In the genomic region with DNA sequence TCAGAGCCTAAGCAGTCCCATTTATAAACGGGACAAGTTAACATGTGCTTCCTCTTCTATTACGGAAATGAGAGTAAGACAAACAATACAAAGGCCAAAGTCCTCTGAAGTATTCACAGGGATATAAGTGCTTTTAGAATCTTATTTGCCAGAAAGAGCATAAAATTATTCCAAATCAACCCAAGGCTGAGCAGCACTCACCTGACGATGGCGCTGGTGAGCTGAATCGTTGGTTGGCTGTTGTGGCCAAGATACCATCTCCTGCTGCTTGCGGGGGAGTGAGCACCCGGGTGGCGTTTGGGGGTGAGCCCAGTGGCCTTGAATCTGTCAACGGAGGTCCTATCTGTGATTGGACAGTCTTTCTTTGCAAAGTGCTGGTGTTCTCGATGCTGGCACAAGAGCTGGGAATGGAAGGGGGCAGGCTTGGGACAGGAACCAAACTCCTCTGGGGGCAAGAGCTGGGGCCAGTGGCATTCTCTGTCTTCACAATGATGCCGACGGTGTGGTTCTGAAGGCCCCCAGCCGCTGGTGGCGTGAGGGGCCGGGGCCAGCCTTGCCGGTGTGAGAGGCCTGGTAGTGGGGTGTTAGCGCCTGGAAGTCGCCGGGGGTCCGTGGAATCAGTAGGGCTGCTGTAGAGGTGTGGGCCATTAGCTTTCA, we compare ENCODE assay signal across 12 cellular contexts. TPM values are rescaled to one million over a fixed set of nuclear protein-coding genes. Genes with fewer than 3 reads are reported as not detected.
DNase-seq lines count a peak whose midpoint lies in the region; ATAC-seq and TF ChIP-seq lines count a peak whose summit lies in the region.
"Had no signal": no experiment of that assay in that cellular context is flagged by ENCODE, and none has a peak within 500 bp of the region (broad histone marks: within the 10 kb centered on the region; RNA-seq: fewer than 3 reads in every experiment).

No MANE protein-coding gene starts in this region.

- intact Hi-C loops in upper lobe of right lung (cut with DNase I) = loop anchor here (10.0 kb wide), 1 partner anchor 148 kb away; no protein-coding TSS in a partner anchor

- ATAC-seq in left lobe of liver (peak; percentile 65), upper lobe of right lung (peak; percentile 51), GM18858 (IDR thresholded peaks at IDR 0.05; ENCODE audit: unreplicated experiment) (no peak)

- no peaks in the 10 kb centered on the region for H3K27me3 ChIP-seq in cardiac muscle cell
- no peaks in the 10 kb centered on the region for H3K27me3 ChIP-seq in right atrium auricular region
- no peaks in the 10 kb centered on the region for H3K27me3 ChIP-seq in WERI-Rb-1 (ENCODE audit: insufficient read depth, low read depth, severe bottlenecking)
- no peaks in the 10 kb centered on the region for H3K27me3 ChIP-seq in upper lobe of right lung

- H3K9me3 ChIP-seq in cardiac muscle cell (ENCODE audit: low read depth) (no peaks in the 10 kb centered on the region), right atrium auricular region (no peaks in the 10 kb centered on the region), WERI-Rb-1 (ENCODE audit: severe bottlenecking) (no peaks in the 10 kb centered on the region), upper lobe of right lung (no peaks in the 10 kb centered on the region)
- H3K9me3 ChIP-seq: Caco-2 had no signal

- peaks cover 86% of the 10 kb centered on the region for H3K36me3 ChIP-seq in cardiac muscle cell
- H3K36me3 ChIP-seq in right atrium auricular region = peaks cover 96% of the 10 kb centered on the region
- peaks cover 95% of the 10 kb centered on the region for H3K36me3 ChIP-seq in WERI-Rb-1
- H3K36me3 ChIP-seq in upper lobe of right lung = peaks cover 99% of the 10 kb centered on the region

- no peak for DNase-seq in cardiac muscle cell (ENCODE audit: low read depth in 1 of 2, low spot score in 1 of 2)
- DNase-seq in right atrium auricular region (ENCODE audit: low spot score) = no peak
- no peak for DNase-seq in WERI-Rb-1
- no peak for DNase-seq in left lobe of liver (ENCODE audit: low spot score)
- no peak for DNase-seq in upper lobe of right lung
- no peak for DNase-seq in effector CD8-positive, alpha-beta T cell (lab: John Stamatoyannopoulos, UW)
- DNase-seq in NCI-H187 (lab: John Stamatoyannopoulos, UW) = no peak
- DNase-seq: activated gamma-delta T cell, Caco-2, NCI-H146 had no signal

- no peak overlapping the region for H3K27ac ChIP-seq in cardiac muscle cell
- no peak overlapping the region for H3K27ac ChIP-seq in right atrium auricular region
- H3K27ac ChIP-seq in WERI-Rb-1 = no peak overlapping the region
- H3K27ac ChIP-seq in upper lobe of right lung = peak overlapping the region; percentile 42
- H3K27ac ChIP-seq: SK-N-MC had no signal

- peak; percentile 32 for TF ChIP-seq CTCF in cardiac muscle cell (IDR thresholded peaks at IDR 0.05; ENCODE audit: low read depth, low read length)
- TF ChIP-seq CTCF in right atrium auricular region (IDR thresholded peaks at IDR 0.05) = peak in 1 of 2 donors; percentile 15
- peak; percentile 48 for TF ChIP-seq CTCF in WERI-Rb-1 (IDR thresholded peaks at IDR 0.05; ENCODE audit: low read depth, low read length)
- peak; percentile 43 for TF ChIP-seq CTCF in upper lobe of right lung (IDR thresholded peaks at IDR 0.05)

- H3K4me3 ChIP-seq in cardiac muscle cell (no peak overlapping the region), right atrium auricular region (no peak overlapping the region), WERI-Rb-1 (ENCODE audit: low read depth, low read length) (no peak overlapping the region), upper lobe of right lung (no peak overlapping the region)
- H3K4me3 ChIP-seq: SK-N-MC had no signal

- no peaks in the 10 kb centered on the region for H3K4me1 ChIP-seq in cardiac muscle cell (ENCODE audit: low read depth)
- peaks cover 0 to 18% of the 10 kb centered on the region in 2 donors for H3K4me1 ChIP-seq in right atrium auricular region
- peaks cover 41% of the 10 kb centered on the region for H3K4me1 ChIP-seq in upper lobe of right lung
- H3K4me1 ChIP-seq: Caco-2 had no signal

RNA-seq across cellular contexts. Expression of gene DHRS13, which starts 9.5 kb away (rescaled TPM):
- total RNA-seq in cardiac muscle cell = 40.9 and 44.6 TPM in 2 replicates
- polyA plus RNA-seq in cardiac muscle cell = 28.1 and 35.4 TPM in 2 replicates
- total RNA-seq in right atrium auricular region = 1 to 10 TPM; 2.5 to 3.9 TPM
- total RNA-seq in left lobe of liver = 5.5 TPM
- total RNA-seq in upper lobe of right lung = 12.8 TPM

RNA-seq across cellular contexts. Expression of gene FLOT2, which starts 14.9 kb away (rescaled TPM):
- total RNA-seq in cardiac muscle cell (102 and 110 TPM in 2 replicates), right atrium auricular region (10 to 100 TPM; 52.8 to 57.7 TPM), left lobe of liver (70.6 TPM), upper lobe of right lung (157 TPM)
- 145 and 158 TPM in 2 replicates for polyA plus RNA-seq in cardiac muscle cell

RNA-seq across cellular contexts. Expression of gene PHF12, which starts 38.9 kb away (rescaled TPM):
- total RNA-seq in cardiac muscle cell = 45.6 and 46.1 TPM in 2 replicates
- polyA plus RNA-seq in cardiac muscle cell = 11.6 and 17.9 TPM in 2 replicates
- total RNA-seq in right atrium auricular region = 10 to 100 TPM; 19.6 to 35.7 TPM
- total RNA-seq in left lobe of liver = 15.2 TPM
- total RNA-seq in upper lobe of right lung = 40.0 TPM

RNA-seq across cellular contexts. Expression of gene ERAL1, which starts 57.6 kb away (rescaled TPM):
- total RNA-seq in cardiac muscle cell (32.3 and 44.3 TPM in 2 replicates), right atrium auricular region (10 to 100 TPM; 32.0 to 51.4 TPM), left lobe of liver (25.3 TPM), upper lobe of right lung (24.4 TPM)
- 75.2 and 77.1 TPM in 2 replicates for polyA plus RNA-seq in cardiac muscle cell
